12 cellular contexts compared by ENCODE assay signal in the genomic region with DNA sequence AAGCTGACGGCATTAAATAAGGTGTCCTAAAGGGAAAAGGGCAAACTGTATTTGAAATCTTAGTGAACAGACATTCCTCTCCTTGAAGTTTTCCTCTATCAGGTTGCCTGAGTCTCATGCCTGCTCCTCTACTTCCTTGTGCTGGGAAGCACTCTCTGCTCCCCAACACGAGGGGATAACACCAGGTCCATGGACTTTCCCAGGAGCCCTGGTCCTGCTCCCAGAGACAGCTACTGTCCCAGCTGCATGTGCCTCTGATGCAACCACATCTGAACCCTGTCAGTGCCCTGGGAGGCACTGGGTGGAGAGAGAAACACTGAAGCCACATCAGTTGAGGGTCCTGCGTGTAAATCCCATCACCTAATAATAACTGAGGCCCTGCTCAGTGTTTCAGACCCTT. TPM values are rescaled to one million over a fixed set of nuclear protein-coding genes. Genes with fewer than 3 reads are reported as not detected.
A peak's percentile ranks its signal among the peaks of the same experiment; 100 is the strongest.
DNase-seq lines count a peak whose midpoint lies in the region; ATAC-seq, FAIRE-seq and TF ChIP-seq lines count a peak whose summit lies in the region.
"Had no signal": no experiment of that assay in that cellular context is flagged by ENCODE, and none has a peak within 500 bp of the region (broad histone marks: within the 10 kb centered on the region; RNA-seq: fewer than 3 reads in every experiment).

No MANE protein-coding gene starts in this region.

- CTCF ChIA-PET in CD8-positive, alpha-beta T cell (lab: Charles Lee) = interaction anchor here (1.8 to 12.4 kb wide), 8 partner anchors 9 to 119 kb away, joined by 4 to 263 read pairs (median 17); a partner anchor contains a TSS
- CTCF ChIA-PET in PC-3 (lab: Charles Lee) (no interaction called here), endothelial cell of umbilical vein (lab: Charles Lee) (interaction anchor here (0.9 to 9.7 kb wide), 6 partner anchors 19 to 229 kb away, joined by 3 to 133 read pairs (median 10); a partner anchor contains a TSS)

- no TSS peak for BruUV-seq in PC-3 (replicated peaks; lab: Mats Ljungman, UMichigan)
- TSS peak; percentile 55 for BruUV-seq in endothelial cell of umbilical vein (replicated peaks; lab: Mats Ljungman, UMichigan)

- no peak for TF ChIP-seq POLR2A in endothelial cell of umbilical vein (IDR thresholded peaks at IDR 0.05; ENCODE audit: low read depth, low read length)

- no peak for ATAC-seq in CD8-positive, alpha-beta T cell
- no peak for ATAC-seq in PC-3
- no peak for ATAC-seq in sciatic nerve
- ATAC-seq in HG02973 (IDR thresholded peaks at IDR 0.05; ENCODE audit: unreplicated experiment) = no peak
- no peak for ATAC-seq in HG02623 (IDR thresholded peaks at IDR 0.05; ENCODE audit: unreplicated experiment)

- no peaks in the 10 kb centered on the region for H3K9me2 ChIP-seq in PC-3 (replicated peaks; ENCODE audit: low read length)

- H3K79me2 ChIP-seq in PC-3 (ENCODE audit: low read length) (no peaks in the 10 kb centered on the region), endothelial cell of umbilical vein (ENCODE audit: control insufficient read depth, insufficient read depth, low read length) (no peaks in the 10 kb centered on the region)

- peak overlapping the region; percentile 52 for H3K4me2 ChIP-seq in PC-3 (ENCODE audit: low read length)
- H3K4me2 ChIP-seq in endothelial cell of umbilical vein (ENCODE audit: insufficient read depth, low read length) = peak overlapping the region; percentile 0

- H3K9me1 ChIP-seq in endothelial cell of umbilical vein (replicated peaks; ENCODE audit: control insufficient read depth, extremely low read depth, insufficient read depth, low read length) = no peaks in the 10 kb centered on the region

- H3K4me1 ChIP-seq in CD8-positive, alpha-beta T cell (ENCODE audit: insufficient read depth, low read length) = peaks cover 67% of the 10 kb centered on the region
- H3K4me1 ChIP-seq in PC-3 (ENCODE audit: insufficient read depth, low read length) (peaks cover 50% of the 10 kb centered on the region), endothelial cell of umbilical vein (ENCODE audit: control insufficient read depth, extremely low read depth, insufficient read depth, low read length) (peaks cover 32% of the 10 kb centered on the region)

- H2AFZ ChIP-seq in PC-3 (ENCODE audit: low read length) (no peak overlapping the region), endothelial cell of umbilical vein (ENCODE audit: low read depth, low read length) (no peak overlapping the region)

- H3K27ac ChIP-seq in CD8-positive, alpha-beta T cell (ENCODE audit: low read depth, low read length) = no peak overlapping the region
- H3K27ac ChIP-seq in PC-3 (ENCODE audit: low read length) (peak overlapping the region; percentile 98), endothelial cell of umbilical vein (ENCODE audit: insufficient read depth, low read depth, low read length) (peak overlapping the region; percentile 97)

- H4K20me1 ChIP-seq in PC-3 (ENCODE audit: low read length) = no peaks in the 10 kb centered on the region
- no peaks in the 10 kb centered on the region for H4K20me1 ChIP-seq in endothelial cell of umbilical vein (replicated peaks; ENCODE audit: control insufficient read depth, extremely low read depth, insufficient read depth, low read length)

- dilution Hi-C loops in endothelial cell of umbilical vein (cut with MboI; ENCODE audit: extremely low pct_ligation_motif_present, low sequenced_read_pairs) = no loop called here

- H3K27me3 Mint-ChIP-seq in CD8-positive, alpha-beta T cell (ENCODE audit: low read depth) = no peaks in the 10 kb centered on the region

- peaks cover 64% of the 10 kb centered on the region for H3K4me1 Mint-ChIP-seq in CD8-positive, alpha-beta T cell (ENCODE audit: low read depth)

- peaks cover 16% of the 10 kb centered on the region for H3K36me3 ChIP-seq in CD8-positive, alpha-beta T cell (ENCODE audit: insufficient read depth, low read length)
- peaks cover 28% of the 10 kb centered on the region; the same call in 1 of the 2 replicates for H3K36me3 ChIP-seq in PC-3 (ENCODE audit: low read depth, low read length)
- H3K36me3 ChIP-seq in endothelial cell of umbilical vein (ENCODE audit: control insufficient read depth in 2 of 2, extremely low read depth in 1 of 2, insufficient read depth in 2 of 2, low read length in 2 of 2) = peaks cover 7 to 18% of the 10 kb centered on the region in 2 experiments

- TF ChIP-seq CTCF in CD8-positive, alpha-beta T cell (IDR thresholded peaks at IDR 0.05) = no peak
- TF ChIP-seq CTCF in PC-3 (conservative IDR thresholded peaks at IDR 0.05; ENCODE audit: low read depth, low read length) = no peak
- no peak for TF ChIP-seq CTCF in endothelial cell of umbilical vein (IDR thresholded peaks at IDR 0.05; ENCODE audit: extremely low read depth in 1 of 2, insufficient read depth in 1 of 2, low read depth in 1 of 2, low read length in 2 of 2)

- H3K9me3 ChIP-seq in CD8-positive, alpha-beta T cell (ENCODE audit: low read length) = no peaks in the 10 kb centered on the region
- no peaks in the 10 kb centered on the region for H3K9me3 ChIP-seq in PC-3 (ENCODE audit: low read length)
- no peaks in the 10 kb centered on the region for H3K9me3 ChIP-seq in endothelial cell of umbilical vein (replicated peaks; ENCODE audit: control insufficient read depth, insufficient read depth, low read length)

- peak overlapping the region; percentile 17 for H3K4me3 ChIP-seq in CD8-positive, alpha-beta T cell (ENCODE audit: low read depth, low read length)
- H3K4me3 ChIP-seq in PC-3 (ENCODE audit: low read length) (no peak overlapping the region), endothelial cell of umbilical vein (replicated peaks in 1 of 3; ENCODE audit: insufficient read depth in 1 of 3, low read depth in 1 of 3, low read length in 3 of 3) (no peak overlapping the region)

- H3K27me3 ChIP-seq in CD8-positive, alpha-beta T cell (ENCODE audit: insufficient read depth, low read length) = no peaks in the 10 kb centered on the region
- H3K27me3 ChIP-seq in PC-3 (ENCODE audit: low read length) (no peaks in the 10 kb centered on the region), endothelial cell of umbilical vein (ENCODE audit: control insufficient read depth in 2 of 2, insufficient read depth in 2 of 2, low read length in 2 of 2) (no peaks in the 10 kb centered on the region)

- peak overlapping the region; percentile 57 for H3K4me3 Mint-ChIP-seq in CD8-positive, alpha-beta T cell

- POLR2A ChIA-PET in CD8-positive, alpha-beta T cell (lab: Charles Lee) = no interaction called here
- POLR2A ChIA-PET in PC-3 (lab: Charles Lee; ENCODE audit: unreplicated experiment) (interaction anchor here (0.7 kb wide), 1 partner anchor 13 kb away, joined by 11 read pairs; no protein-coding TSS in a partner anchor), endothelial cell of umbilical vein (lab: Charles Lee) (interaction anchor here (0.8 to 1.9 kb wide), 2 partner anchors 9 to 60 kb away, joined by 5 to 8 read pairs; a partner anchor contains a TSS)

- no peaks in the 10 kb centered on the region for H3K9me3 Mint-ChIP-seq in CD8-positive, alpha-beta T cell

- H3F3A ChIP-seq in PC-3 (ENCODE audit: low read length, unreplicated experiment) = peaks cover 11% of the 10 kb centered on the region

- H3K9ac ChIP-seq in PC-3 (ENCODE audit: low read length) = peak overlapping the region; percentile 84
- no peak overlapping the region for H3K9ac ChIP-seq in endothelial cell of umbilical vein (replicated peaks; ENCODE audit: extremely low read depth, insufficient read depth, low read length)

- no peak for FAIRE-seq in endothelial cell of umbilical vein (lab: Jason Lieb, UNC)

- DNase-seq in CD8-positive, alpha-beta T cell = no peak
- no peak for DNase-seq in PC-3
- peak; percentile 29 for DNase-seq in endothelial cell of umbilical vein (ENCODE audit: low read depth, low spot score)
- peak; percentile 48 for DNase-seq in sciatic nerve (ENCODE audit: low spot score)
- no peak for DNase-seq in SKM-1 treated with dmso at 0.1 percent for 144 hours (lab: John Stamatoyannopoulos, UW; ENCODE audit: unreplicated experiment)
- DNase-seq in NCI-H524 treated with DMSO at 0.1 percent for 48 hours (lab: John Stamatoyannopoulos, UW) = no peak
- DNase-seq: DMS 273 treated with DMSO at 0.1 percent for 48 hours, NCI-H146 had no signal

- intact Hi-C loops in CD8-positive, alpha-beta T cell (cut with DNase I, micrococcal nuclease) = no loop called here
- intact Hi-C loops in PC-3 (cut with micrococcal nuclease) (loop anchor here (10.0 kb wide), 1 partner anchor 163 kb away; a partner anchor contains a TSS), endothelial cell of umbilical vein (cut with micrococcal nuclease) (loop anchor here (5.0 kb wide), 1 partner anchor 216 kb away; no protein-coding TSS in a partner anchor), sciatic nerve (cut with DNase I) (no loop called here)

- H3K36me3 Mint-ChIP-seq in CD8-positive, alpha-beta T cell = peaks cover 33% of the 10 kb centered on the region

- H3K27ac Mint-ChIP-seq in CD8-positive, alpha-beta T cell = peak overlapping the region; percentile 87

RNA-seq across cellular contexts. Expression of a gene that starts 7.4 kb away (rescaled TPM):
- under 1 TPM in 1 of 2 experiments, not detected in 1; 0.33 TPM for total RNA-seq in CD8-positive, alpha-beta T cell
- total RNA-seq in PC-3 (2014; rRNA removed) (not detected in 2 replicates), endothelial cell of umbilical vein (0.07 TPM in 1 of 2 replicates, not detected in the other), sciatic nerve (1.1 TPM)
- 0.11 TPM in 1 of 2 replicates, not detected in the other for polyA plus RNA-seq in endothelial cell of umbilical vein
- 0.03 TPM in 1 of 2 replicates, not detected in the other for polyA plus RNA-seq in endothelial cell of umbilical vein (2011; cell fraction: cytosol; rRNA removed)
- polyA plus RNA-seq in endothelial cell of umbilical vein (2011; cell fraction: nucleus; rRNA removed) = 0.17 and 0.18 TPM in 2 replicates
- not detected in 2 replicates for polyA plus RNA-seq in endothelial cell of umbilical vein (2012)
- polyA minus RNA-seq in endothelial cell of umbilical vein = not detected in 2 replicates
- not detected for polyA minus RNA-seq in endothelial cell of umbilical vein (2011; cell fraction: cytosol; rRNA and poly(A)+ RNA removed)
- not detected in 2 replicates for polyA minus RNA-seq in endothelial cell of umbilical vein (2011; cell fraction: nucleus; rRNA and poly(A)+ RNA removed)
- total RNA-seq: dermis microvascular lymphatic vessel endothelial cell, subcutaneous adipose tissue had no signal

RNA-seq across cellular contexts. Expression of a gene that starts 20.1 kb away (rescaled TPM):
- 1 to 10 TPM; 6.0 to 6.6 TPM for total RNA-seq in CD8-positive, alpha-beta T cell
- total RNA-seq in PC-3 (2014; rRNA removed) (63.5 and 69.5 TPM in 2 replicates), endothelial cell of umbilical vein (45.1 and 48.1 TPM in 2 replicates), sciatic nerve (39.1 TPM)
- polyA plus RNA-seq in endothelial cell of umbilical vein = 72.1 and 76.5 TPM in 2 replicates
- polyA plus RNA-seq in endothelial cell of umbilical vein (2011; cell fraction: cytosol; rRNA removed) = 57.5 and 62.2 TPM in 2 replicates
- polyA plus RNA-seq in endothelial cell of umbilical vein (2011; cell fraction: nucleus; rRNA removed) = 43.6 and 45.8 TPM in 2 replicates
- polyA plus RNA-seq in endothelial cell of umbilical vein (2012) = 54.3 and 54.7 TPM in 2 replicates
- 55.3 and 58.2 TPM in 2 replicates for polyA minus RNA-seq in endothelial cell of umbilical vein
- polyA minus RNA-seq in endothelial cell of umbilical vein (2011; cell fraction: cytosol; rRNA and poly(A)+ RNA removed) = 26.8 TPM
- 16.0 and 16.4 TPM in 2 replicates for polyA minus RNA-seq in endothelial cell of umbilical vein (2011; cell fraction: nucleus; rRNA and poly(A)+ RNA removed)

RNA-seq across cellular contexts. Expression of a gene that starts 20.9 kb away (rescaled TPM):
- 10 to 100 TPM; 31.1 to 31.2 TPM for total RNA-seq in CD8-positive, alpha-beta T cell
- total RNA-seq in PC-3 (2014; rRNA removed) (147 and 166 TPM in 2 replicates), endothelial cell of umbilical vein (82.6 and 82.9 TPM in 2 replicates), sciatic nerve (39.8 TPM)
- polyA plus RNA-seq in endothelial cell of umbilical vein = 134 and 156 TPM in 2 replicates
- polyA plus RNA-seq in endothelial cell of umbilical vein (2011; cell fraction: cytosol; rRNA removed) = 139 and 157 TPM in 2 replicates
- polyA plus RNA-seq in endothelial cell of umbilical vein (2011; cell fraction: nucleus; rRNA removed) = 60.1 and 64.9 TPM in 2 replicates
- 67.6 and 80.8 TPM in 2 replicates for polyA plus RNA-seq in endothelial cell of umbilical vein (2012)
- 58.5 and 59.4 TPM in 2 replicates for polyA minus RNA-seq in endothelial cell of umbilical vein
- 37.1 TPM for polyA minus RNA-seq in endothelial cell of umbilical vein (2011; cell fraction: cytosol; rRNA and poly(A)+ RNA removed)
- polyA minus RNA-seq in endothelial cell of umbilical vein (2011; cell fraction: nucleus; rRNA and poly(A)+ RNA removed) = 11.3 and 17.6 TPM in 2 replicates

RNA-seq across cellular contexts. Expression of a gene that starts 27.5 kb away (rescaled TPM):
- 10 to 100 TPM; 43.9 to 46.9 TPM for total RNA-seq in CD8-positive, alpha-beta T cell
- total RNA-seq in PC-3 (2014; rRNA removed) = 8.5 and 12.4 TPM in 2 replicates
- 13.0 and 13.7 TPM in 2 replicates for total RNA-seq in endothelial cell of umbilical vein
- 17.5 and 19.4 TPM in 2 replicates for polyA plus RNA-seq in endothelial cell of umbilical vein
- 17.0 and 18.8 TPM in 2 replicates for polyA plus RNA-seq in endothelial cell of umbilical vein (2011; cell fraction: cytosol; rRNA removed)
- polyA plus RNA-seq in endothelial cell of umbilical vein (2011; cell fraction: nucleus; rRNA removed) = 41.2 and 45.2 TPM in 2 replicates
- polyA plus RNA-seq in endothelial cell of umbilical vein (2012) = 12.7 and 17.3 TPM in 2 replicates
- 19.9 and 21.2 TPM in 2 replicates for polyA minus RNA-seq in endothelial cell of umbilical vein
- polyA minus RNA-seq in endothelial cell of umbilical vein (2011; cell fraction: cytosol; rRNA and poly(A)+ RNA removed) = 4.9 TPM
- 5.7 and 6.5 TPM in 2 replicates for polyA minus RNA-seq in endothelial cell of umbilical vein (2011; cell fraction: nucleus; rRNA and poly(A)+ RNA removed)
- 36.9 TPM for total RNA-seq in sciatic nerve

Comparison
In these comparisons a context has a peak if more than half of its experiments do, and no peak if none do; other contexts are left out.
1. DNase-seq: peak in endothelial cell of umbilical vein (single experiment) and sciatic nerve (single experiment); none in CD8-positive, alpha-beta T cell (0 of 7), PC-3 (single experiment), SKM-1 treated with dmso at 0.1 percent for 144 hours (single experiment) and NCI-H524 treated with DMSO at 0.1 percent for 48 hours (single experiment).
2. intact Hi-C loops: an anchor here in PC-3 (10.0 kb wide) and endothelial cell of umbilical vein (5.0 kb wide); none called in CD8-positive, alpha-beta T cell and sciatic nerve.